10 cellular contexts compared by ENCODE assay signal in genomic region chr5:76546497-76547102, GRCh38.
DNase-seq lines count a peak whose midpoint lies in the region; ATAC-seq and TF ChIP-seq lines count a peak whose summit lies in the region.
"Had no signal": no experiment of that assay in that cellular context is flagged by ENCODE, and none has a peak within 500 bp of the region (broad histone marks: within the 10 kb centered on the region; RNA-seq: fewer than 3 reads in every experiment).

No MANE protein-coding gene starts in this region.

- DNase-seq in GM12865 (ENCODE audit: low read depth) (peak; percentile 34), dorsolateral prefrontal cortex (no peak), germinal center (ENCODE audit: low spot score) (no peak), HFFc6 (no peak), SK-N-SH (no peak)
- DNase-seq in activated T-helper 2 cell treated with anti-CD3 and anti-CD28 coated beads, Interferon-gamma antibody, Interleukin-2, Interleukin-4, amounts not matched to agents 10 μg/mL and 5 μg/mL and 100 μg/mL, durations not matched to agents 14 hours and 24 hours and 36 hours (ENCODE audit: low spot score) = no peak
- DNase-seq: NCI-H2227 treated with DMSO at 0.1 percent for 48 hours had no signal

- intact Hi-C loops in activated T-helper 2 cell treated with anti-CD3 and anti-CD28 coated beads, Interferon-gamma antibody, Interleukin-2, Interleukin-4, amounts not matched to agents 10 μg/mL and 5 μg/mL and 100 μg/mL, durations not matched to agents 14 hours and 24 hours and 36 hours (cut with micrococcal nuclease) = loop anchor here (1.0 to 10.0 kb wide), 8 partner anchors 25 to 982 kb away; partner anchors contain the start of gene POC5
- intact Hi-C loops in dorsolateral prefrontal cortex (cut with DNase I) = no loop called here

- WGBS in SK-N-SH (ENCODE audit: low lambda C conversion rate) = 76% methylated on average over 8 of the region's 8 CpGs

- ATAC-seq in HG03135 (IDR thresholded peaks at IDR 0.05; ENCODE audit: unreplicated experiment) = peak; percentile 41

- no peak overlapping the region for H3K4me2 ChIP-seq in SK-N-SH

- no peaks in the 10 kb centered on the region for H3K27me3 Mint-ChIP-seq in activated T-helper 2 cell treated with anti-CD3 and anti-CD28 coated beads, Interferon-gamma antibody, Interleukin-2, Interleukin-4, amounts not matched to agents 10 μg/mL and 5 μg/mL and 100 μg/mL, durations not matched to agents 14 hours and 24 hours and 36 hours (ENCODE audit: low read depth)
- H3K27me3 Mint-ChIP-seq in nephron (ENCODE audit: low read depth) (no peaks in the 10 kb centered on the region), HFFc6 (ENCODE audit: insufficient read depth) (peaks cover 9% of the 10 kb centered on the region)

- H3K79me2 ChIP-seq in SK-N-SH (ENCODE audit: insufficient read depth) = no peaks in the 10 kb centered on the region

- H3K36me3 Mint-ChIP-seq in activated T-helper 2 cell treated with anti-CD3 and anti-CD28 coated beads, Interferon-gamma antibody, Interleukin-2, Interleukin-4, amounts not matched to agents 10 μg/mL and 5 μg/mL and 100 μg/mL, durations not matched to agents 14 hours and 24 hours and 36 hours (ENCODE audit: low read depth) = peaks cover 5% of the 10 kb centered on the region
- H3K36me3 Mint-ChIP-seq in nephron (ENCODE audit: low read depth) (no peaks in the 10 kb centered on the region), HFFc6 (ENCODE audit: low read depth) (no peaks in the 10 kb centered on the region)

- peak overlapping the region; percentile 74 for H3K4me3 Mint-ChIP-seq in activated T-helper 2 cell treated with anti-CD3 and anti-CD28 coated beads, Interferon-gamma antibody, Interleukin-2, Interleukin-4, amounts not matched to agents 10 μg/mL and 5 μg/mL and 100 μg/mL, durations not matched to agents 14 hours and 24 hours and 36 hours (ENCODE audit: low read depth)
- peak overlapping the region in 1 of 3 experiments; percentile 0 for H3K4me3 Mint-ChIP-seq in nephron
- H3K4me3 Mint-ChIP-seq in HFFc6 = no peak overlapping the region
- H3K4me3 Mint-ChIP-seq: neural crest cell had no signal

- CTCF ChIA-PET in SK-N-SH (lab: Yijun Ruan, JAX) = interaction anchor here (2.0 to 2.7 kb wide), 3 partner anchors 12 to 228 kb away, joined by 5 to 19 read pairs (median 7); partner anchors contain the start of gene IQGAP2

- no peaks in the 10 kb centered on the region for H4K20me1 ChIP-seq in SK-N-SH (ENCODE audit: insufficient read depth)

- TF ChIP-seq CTCF in GM12865 (IDR thresholded peaks at IDR 0.05; ENCODE audit: insufficient read depth, low read depth, low read length, missing control alignments) = no peak
- TF ChIP-seq CTCF in nephron (IDR thresholded peaks at IDR 0.05; ENCODE audit: unreplicated experiment in 3 of 3) = no peak
- TF ChIP-seq CTCF in dorsolateral prefrontal cortex (IDR thresholded peaks at IDR 0.05 in 54 of 56, conservative IDR thresholded peaks at IDR 0.05 in 2 of 56; ENCODE audit: low read depth in 1 of 56, partially characterized antibody in 56 of 56) = no peak
- TF ChIP-seq CTCF in HFFc6 (IDR thresholded peaks at IDR 0.05) = no peak
- no peak for TF ChIP-seq CTCF in SK-N-SH (IDR thresholded peaks at IDR 0.05)

- H3F3A ChIP-seq in SK-N-SH (replicated peaks; ENCODE audit: insufficient read depth) = no peaks in the 10 kb centered on the region

- POLR2A ChIA-PET in SK-N-SH (lab: Yijun Ruan, JAX) = no interaction called here

- H3K9me3 Mint-ChIP-seq in activated T-helper 2 cell treated with anti-CD3 and anti-CD28 coated beads, Interferon-gamma antibody, Interleukin-2, Interleukin-4, amounts not matched to agents 10 μg/mL and 5 μg/mL and 100 μg/mL, durations not matched to agents 14 hours and 24 hours and 36 hours = no peaks in the 10 kb centered on the region
- H3K9me3 Mint-ChIP-seq in nephron (peaks cover 3% of the 10 kb centered on the region), HFFc6 (no peaks in the 10 kb centered on the region)
- H3K9me3 Mint-ChIP-seq: neural crest cell had no signal

- H3K9me3 ChIP-seq in SK-N-SH = no peaks in the 10 kb centered on the region

- H3K9me2 ChIP-seq in SK-N-SH = no peaks in the 10 kb centered on the region

- peaks cover 3 to 11% of the 10 kb centered on the region in 2 experiments; a peak in 2 of 4 replicates for H3K4me1 ChIP-seq in SK-N-SH (ENCODE audit: control insufficient read depth in 1 of 2, insufficient read depth in 2 of 2, low read depth in 1 of 2, low read length in 1 of 2)

- no peak for TF ChIP-seq RAD21 in SK-N-SH (IDR thresholded peaks at IDR 0.05; ENCODE audit: low read length)

- peak overlapping the region in 2 of 59 donors; percentile 2 to 34 for H3K27ac ChIP-seq in dorsolateral prefrontal cortex
- H3K27ac ChIP-seq in SK-N-SH (ENCODE audit: low read depth in 2 of 2, low read length in 1 of 2) = no peak overlapping the region

- peak overlapping the region; percentile 90 for H3K27ac Mint-ChIP-seq in activated T-helper 2 cell treated with anti-CD3 and anti-CD28 coated beads, Interferon-gamma antibody, Interleukin-2, Interleukin-4, amounts not matched to agents 10 μg/mL and 5 μg/mL and 100 μg/mL, durations not matched to agents 14 hours and 24 hours and 36 hours
- H3K27ac Mint-ChIP-seq in nephron (peak overlapping the region; percentile 37 to 76 (median 75)), HFFc6 (no peak overlapping the region)

- H3K36me3 ChIP-seq in SK-N-SH (replicated peaks in 1 of 2; ENCODE audit: control insufficient read depth in 1 of 2, insufficient read depth in 2 of 2, low read length in 1 of 2) = no peaks in the 10 kb centered on the region

- H3K27me3 ChIP-seq in dorsolateral prefrontal cortex = peaks cover 0 to 3% (median 0%) of the 10 kb centered on the region in 45 donors
- H3K27me3 ChIP-seq in SK-N-SH (ENCODE audit: insufficient read depth) = no peaks in the 10 kb centered on the region

- H3K4me1 Mint-ChIP-seq in activated T-helper 2 cell treated with anti-CD3 and anti-CD28 coated beads, Interferon-gamma antibody, Interleukin-2, Interleukin-4, amounts not matched to agents 10 μg/mL and 5 μg/mL and 100 μg/mL, durations not matched to agents 14 hours and 24 hours and 36 hours (ENCODE audit: low read depth) = peaks cover 76% of the 10 kb centered on the region
- H3K4me1 Mint-ChIP-seq in nephron = peaks cover 41% of the 10 kb centered on the region
- no peaks in the 10 kb centered on the region for H3K4me1 Mint-ChIP-seq in HFFc6 (ENCODE audit: low read depth)

- H3K9ac ChIP-seq in SK-N-SH = no peak overlapping the region

- H3K4me3 ChIP-seq in GM12865 (ENCODE audit: low read depth, low read length) = peak overlapping the region; percentile 43; the same call in 1 of the 2 replicates
- no peak overlapping the region for H3K4me3 ChIP-seq in dorsolateral prefrontal cortex
- no peak overlapping the region for H3K4me3 ChIP-seq in SK-N-SH (ENCODE audit: low read depth in 2 of 2, low read length in 1 of 2)

- H2AFZ ChIP-seq in SK-N-SH (ENCODE audit: low read depth) = no peak overlapping the region

- no peak for TF ChIP-seq EP300 in SK-N-SH (IDR thresholded peaks at IDR 0.05; ENCODE audit: borderline replicate concordance in 1 of 2, low read depth in 1 of 2, low read length in 1 of 2)

TF ChIP-seq in SK-N-SH, 30 proteins besides CTCF, POLR2A, EP300 and RAD21:
- TF ChIP-seq TAF1 (IDR thresholded peaks at IDR 0.05; ENCODE audit: borderline replicate concordance, low read depth, low read length) = no peak
- TF ChIP-seq NFIC (IDR thresholded peaks at IDR 0.05; ENCODE audit: borderline replicate concordance) = no peak
